22 cellular contexts compared by ENCODE assay signal in genomic region chr7:54996391-54996790, GRCh38. TPM values are rescaled to one million over a fixed set of nuclear protein-coding genes. Genes with fewer than 3 reads are reported as not detected.
DNase-seq lines count a peak whose midpoint lies in the region; ATAC-seq, FAIRE-seq and TF ChIP-seq lines count a peak whose summit lies in the region.
"Had no signal": no experiment of that assay in that cellular context is flagged by ENCODE, and none has a peak within 500 bp of the region (broad histone marks: within the 10 kb centered on the region; RNA-seq: fewer than 3 reads in every experiment).

No MANE protein-coding gene starts in this region.

- H3K9me1 ChIP-seq in keratinocyte (ENCODE audit: control insufficient read depth, extremely low read depth, insufficient read depth, low read length) = no peaks in the 10 kb centered on the region

- H2AFZ ChIP-seq in keratinocyte (ENCODE audit: control insufficient read depth, low read length) = no peak overlapping the region

- no peaks in the 10 kb centered on the region for H3K27me3 ChIP-seq in keratinocyte (ENCODE audit: control insufficient read depth, extremely low read depth, insufficient read depth, low read length)
- no peaks in the 10 kb centered on the region for H3K27me3 ChIP-seq in right atrium auricular region
- H3K27me3 ChIP-seq in lower lobe of right lung (ENCODE audit: low read depth) = no peaks in the 10 kb centered on the region
- H3K27me3 ChIP-seq: BE2C, heart left ventricle, left lung, upper lobe of right lung had no signal

- DNase-seq in activated T-cell treated with anti-CD3 and anti-CD28 coated beads, Interleukin-2, amount 50 U/mL, for 4 hours = no peak
- DNase-seq in activated T-cell treated with anti-CD3 and anti-CD28 coated beads, Interleukin-2, amount 50 U/mL, for 48 hours = no peak
- no peak for DNase-seq in HFFc6
- no peak for DNase-seq in keratinocyte (ENCODE audit: low read depth, low spot score)
- no peak for DNase-seq in right atrium auricular region (ENCODE audit: low spot score)
- no peak for DNase-seq in lower lobe of right lung
- DNase-seq: activated CD8-positive, alpha-beta memory T cell treated with anti-CD3 and anti-CD28 coated beads, Interleukin-2, amount 10 ng/mL, durations not matched to agents 7 days and 5 days; activated gamma-delta T cell; BE2C; heart left ventricle; left lung; midbrain; MM.1S; natural killer cell; NCI-H1417 treated with DMSO at 0.1 percent for 48 hours; NCI-H510A treated with DMSO at 0.1 percent for 48 hours; stimulated activated CD8-positive, alpha-beta memory T cell treated with anti-CD3 and anti-CD28 coated beads, Interleukin-4, amount 100 ng/mL, for 48 hours; upper lobe of right lung had no signal

- peak overlapping the region; percentile 72 for H3K27ac Mint-ChIP-seq in HFFc6
- H3K27ac Mint-ChIP-seq: activated CD8-positive, alpha-beta memory T cell treated with anti-CD3 and anti-CD28 coated beads, Interleukin-2, amount 10 ng/mL, durations not matched to agents 7 days and 5 days; natural killer cell had no signal

- peak overlapping the region; percentile 5 for H3K4me3 Mint-ChIP-seq in activated T-cell treated with anti-CD3 and anti-CD28 coated beads, Interleukin-2, amount 50 U/mL, for 4 hours
- H3K4me3 Mint-ChIP-seq in HFFc6 = peak overlapping the region; percentile 63
- H3K4me3 Mint-ChIP-seq: activated CD4-positive, alpha-beta T cell treated with anti-CD3 and anti-CD28 coated beads for 36 hours; activated CD8-positive, alpha-beta memory T cell treated with anti-CD3 and anti-CD28 coated beads, Interleukin-2, amount 10 ng/mL, durations not matched to agents 7 days and 5 days; natural killer cell had no signal

- no peaks in the 10 kb centered on the region for H4K20me1 ChIP-seq in keratinocyte (ENCODE audit: control insufficient read depth, extremely low read depth, insufficient read depth, low read length)

- no peaks in the 10 kb centered on the region for H3K79me2 ChIP-seq in keratinocyte (ENCODE audit: control insufficient read depth, insufficient read depth, low read length)

- H3K36me3 ChIP-seq in keratinocyte (ENCODE audit: control insufficient read depth in 2 of 2, extremely low read depth in 1 of 2, insufficient read depth in 2 of 2, low read length in 2 of 2) = no peaks in the 10 kb centered on the region
- H3K36me3 ChIP-seq in right atrium auricular region = no peaks in the 10 kb centered on the region
- H3K36me3 ChIP-seq in lower lobe of right lung = no peaks in the 10 kb centered on the region
- H3K36me3 ChIP-seq: BE2C, heart left ventricle, left lung, upper lobe of right lung had no signal

- peaks cover 2% of the 10 kb centered on the region for H3K27me3 Mint-ChIP-seq in activated T-cell treated with anti-CD3 and anti-CD28 coated beads, Interleukin-2, amount 50 U/mL, for 4 hours (ENCODE audit: low read depth)
- H3K27me3 Mint-ChIP-seq in HFFc6 (ENCODE audit: insufficient read depth) = no peaks in the 10 kb centered on the region; the same call in 1 of the 2 replicates
- H3K27me3 Mint-ChIP-seq: activated CD8-positive, alpha-beta memory T cell treated with anti-CD3 and anti-CD28 coated beads, Interleukin-2, amount 10 ng/mL, durations not matched to agents 7 days and 5 days had no signal

- no peaks in the 10 kb centered on the region for H3K9me3 Mint-ChIP-seq in activated T-cell treated with anti-CD3 and anti-CD28 coated beads, Interleukin-2, amount 50 U/mL, for 4 hours
- H3K9me3 Mint-ChIP-seq in HFFc6 = no peaks in the 10 kb centered on the region

- FAIRE-seq in keratinocyte (lab: Jason Lieb, UNC) = no peak
- FAIRE-seq: A204.1 had no signal

- H3K4me1 ChIP-seq in keratinocyte (ENCODE audit: control insufficient read depth, extremely low read depth, insufficient read depth, low read length) (peaks cover 21% of the 10 kb centered on the region), right atrium auricular region (no peaks in the 10 kb centered on the region), lower lobe of right lung (no peaks in the 10 kb centered on the region)
- H3K4me1 ChIP-seq: BE2C, left lung, upper lobe of right lung had no signal

- TF ChIP-seq CTCF in HFFc6 (IDR thresholded peaks at IDR 0.05) (no peak), VCaP (conservative IDR thresholded peaks at IDR 0.05) (no peak), keratinocyte (optimal IDR thresholded peaks at IDR 0.05 in 1 of 3, IDR thresholded peaks at IDR 0.05 in 1 of 3, conservative IDR thresholded peaks at IDR 0.05 in 1 of 3; ENCODE audit: extremely low read depth in 1 of 3, insufficient read depth in 2 of 3, low read length in 3 of 3) (no peak), right atrium auricular region (IDR thresholded peaks at IDR 0.05) (no peak), lower lobe of right lung (IDR thresholded peaks at IDR 0.05) (no peak)

- H3K9ac ChIP-seq in keratinocyte (ENCODE audit: control insufficient read depth, extremely low read depth, insufficient read depth, low read length) = no peak overlapping the region

- dilution Hi-C loops in keratinocyte (cut with MboI; ENCODE audit: extremely low pct_ligation_motif_present, low sequenced_read_pairs) = no loop called here

- H3K27ac ChIP-seq in VCaP (peak overlapping the region; percentile 54), keratinocyte (ENCODE audit: control insufficient read depth, insufficient read depth, low read length) (peak overlapping the region; percentile 79), right atrium auricular region (no peak overlapping the region), lower lobe of right lung (no peak overlapping the region)
- H3K27ac ChIP-seq: heart left ventricle, left lung, upper lobe of right lung had no signal

- no peak for ATAC-seq in activated T-cell treated with anti-CD3 and anti-CD28 coated beads, Interleukin-2, amount 50 U/mL, for 4 hours
- ATAC-seq in GM21515 (IDR thresholded peaks at IDR 0.05; ENCODE audit: unreplicated experiment) = no peak
- no peak for ATAC-seq in lower lobe of right lung
- ATAC-seq: activated CD8-positive, alpha-beta memory T cell treated with anti-CD3 and anti-CD28 coated beads, Interleukin-2, amount 10 ng/mL, durations not matched to agents 7 days and 5 days; heart left ventricle; left lung; natural killer cell; upper lobe of right lung had no signal

- intact Hi-C loops in lower lobe of right lung (cut with DNase I) = no loop called here

- H3K36me3 Mint-ChIP-seq in activated T-cell treated with anti-CD3 and anti-CD28 coated beads, Interleukin-2, amount 50 U/mL, for 4 hours (ENCODE audit: insufficient read depth) = no peaks in the 10 kb centered on the region
- H3K36me3 Mint-ChIP-seq in HFFc6 (ENCODE audit: low read depth) = no peaks in the 10 kb centered on the region
- H3K36me3 Mint-ChIP-seq: activated CD8-positive, alpha-beta memory T cell treated with anti-CD3 and anti-CD28 coated beads, Interleukin-2, amount 10 ng/mL, durations not matched to agents 7 days and 5 days; natural killer cell had no signal

- H3K9me3 ChIP-seq in keratinocyte (ENCODE audit: control insufficient read depth, low read depth, low read length) = no peaks in the 10 kb centered on the region
- H3K9me3 ChIP-seq in right atrium auricular region = no peaks in the 10 kb centered on the region
- H3K9me3 ChIP-seq in lower lobe of right lung = no peaks in the 10 kb centered on the region
- H3K9me3 ChIP-seq: BE2C, heart left ventricle, left lung, upper lobe of right lung had no signal

- peak overlapping the region; percentile 68 for H3K4me2 ChIP-seq in keratinocyte (ENCODE audit: control insufficient read depth, extremely low read depth, insufficient read depth, low read depth, low read length)

- H3K4me1 Mint-ChIP-seq in activated T-cell treated with anti-CD3 and anti-CD28 coated beads, Interleukin-2, amount 50 U/mL, for 4 hours (ENCODE audit: low read depth) = peaks cover 26% of the 10 kb centered on the region
- peaks cover 50% of the 10 kb centered on the region for H3K4me1 Mint-ChIP-seq in HFFc6 (ENCODE audit: low read depth)

- H3K4me3 ChIP-seq in keratinocyte (ENCODE audit: control insufficient read depth in 2 of 3, extremely low read depth in 1 of 3, insufficient read depth in 2 of 3, low read depth in 1 of 3, low read length in 3 of 3) (no peak overlapping the region), right atrium auricular region (no peak overlapping the region), lower lobe of right lung (no peak overlapping the region)
- H3K4me3 ChIP-seq: heart left ventricle, left lung, upper lobe of right lung had no signal

RNA-seq across cellular contexts. Expression of gene EGFR, which starts 22.4 kb away (rescaled TPM):
- total RNA-seq in activated T-cell treated with anti-CD3 and anti-CD28 coated beads, Interleukin-2, amount 50 U/mL, for 4 hours = under 1 TPM; 0.11 to 0.30 (median 0.26) TPM
- total RNA-seq in HFFc6 (2021; fragmentation: NEBNext Ultra II Directional; extraction: Animal tissue kit (Norgen Biotek cat#: 25700)) = 10 to 100 TPM; 69.9 to 87.2 (median 77.0) TPM
- 109 to 159 TPM (median 120 TPM) in 3 replicates for polyA plus RNA-seq in keratinocyte
- polyA plus RNA-seq in keratinocyte (2011; ENCODE audit: low read depth) = 54.6 TPM
- 58.5 and 79.5 TPM in 2 replicates for polyA plus RNA-seq in keratinocyte (2011; cell fraction: cytosol; rRNA removed)
- 351 and 352 TPM in 2 replicates for polyA plus RNA-seq in keratinocyte (2011; cell fraction: nucleus; rRNA removed)
- 75.7 and 124 TPM in 2 replicates for polyA plus RNA-seq in keratinocyte (2012; ENCODE audit: low replicate concordance)
- polyA minus RNA-seq in keratinocyte = 306 to 451 TPM (median 333 TPM) in 3 replicates
- polyA minus RNA-seq in keratinocyte (2011; cell fraction: cytosol; rRNA and poly(A)+ RNA removed) = 216 TPM
- polyA minus RNA-seq in keratinocyte (2011; cell fraction: nucleus; rRNA and poly(A)+ RNA removed) = 624 and 980 TPM in 2 replicates
- total RNA-seq in right atrium auricular region = 10 to 100 TPM; 21.1 to 22.5 TPM
- 62.7 TPM for total RNA-seq in lower lobe of right lung
- total RNA-seq: activated CD8-positive, alpha-beta memory T cell treated with anti-CD3 and anti-CD28 coated beads, Interleukin-2, amount 10 ng/mL, durations not matched to agents 7 days and 5 days; natural killer cell had no signal

Comparison
In these comparisons a context has a peak if more than half of its experiments do, and no peak if none do; other contexts are left out.
1. H3K27ac ChIP-seq: peak in VCaP (single experiment) and keratinocyte (single experiment); none in right atrium auricular region (0 of 2) and lower lobe of right lung (single experiment).
2. RNA of gene EGFR, which starts 22.4 kb away (total RNA-seq): 69.9 to 87.2 TPM in HFFc6, 62.7 TPM in lower lobe of right lung (single experiment) and 21.1 to 22.5 TPM in right atrium auricular region; 0.11 to 0.30 TPM in activated T-cell treated with anti-CD3 and anti-CD28 coated beads, Interleukin-2, amount 50 U/mL, for 4 hours; every median in the first group is over 10 times any median in the second.